Comparison of ENCODE assay signal across 8 cellular contexts in genomic region chr4:39977489-39978377, GRCh38. TPM values are rescaled to one million over a fixed set of nuclear protein-coding genes. Genes with fewer than 3 reads are reported as not detected.
A peak's percentile ranks its signal among the peaks of the same experiment; 100 is the strongest.
DNase-seq lines count a peak whose midpoint lies in the region; ATAC-seq and TF ChIP-seq lines count a peak whose summit lies in the region.

PDS5A (minus strand) TSS chr4:39977911; CDS start chr4:39976577, 1,334 bp downstream.

- intact Hi-C loops in esophagus squamous epithelium (cut with DNase I), result loop anchor here (5.0 to 10.0 kb wide), 2 partner anchors 280 to 513 kb away; partner anchors contain the start of gene UBE2K

- 0% methylated on average over 6 to 20 of the region's 117 CpGs for WGBS in esophagus squamous epithelium, 2 donors

- H3K9me3 ChIP-seq in Peyer's patch (no peaks in the 10 kb centered on the region), esophagus squamous epithelium (no peaks in the 10 kb centered on the region)

- TF ChIP-seq CTCF in KMS-11 (conservative IDR thresholded peaks at IDR 0.05; ENCODE audit: low read depth, low read length), result peak; percentile 37
- TF ChIP-seq CTCF in Peyer's patch (IDR thresholded peaks at IDR 0.05), result peak; percentile 74 to 99 (median 97)
- TF ChIP-seq CTCF in esophagus squamous epithelium (IDR thresholded peaks at IDR 0.05), result peak; percentile 80 to 100 (median 96)

- H3K27ac ChIP-seq in KMS-11, result peak within 1 kb of the TSS; percentile 77
- H3K27ac ChIP-seq in Peyer's patch, result peak within 1 kb of the TSS; percentile 95 to 99 (median 97)
- peak within 1 kb of the TSS; percentile 96 to 99 (median 98) for H3K27ac ChIP-seq in esophagus squamous epithelium

- H3K27ac Mint-ChIP-seq in activated T-cell treated with anti-CD3 and anti-CD28 coated beads, Interleukin-2, amount 50 U/mL, for 72 hours, result peak within 1 kb of the TSS; percentile 97
- H3K27ac Mint-ChIP-seq in naive B cell, result peak within 1 kb of the TSS; percentile 87 to 97 (median 94)
- H3K27ac Mint-ChIP-seq in stimulated activated memory B cell treated with anti-CD40 and anti-IgM and Interleukin-4, amounts not matched to agents 10 μg/mL and 1 μg/mL and 100 μg/mL, for 72 hours, result peak within 1 kb of the TSS; percentile 91

- H3K4me3 Mint-ChIP-seq in activated T-cell treated with anti-CD3 and anti-CD28 coated beads, Interleukin-2, amount 50 U/mL, for 72 hours, result peak within 1 kb of the TSS; percentile 95
- peak within 1 kb of the TSS; percentile 82 to 94 (median 90) for H3K4me3 Mint-ChIP-seq in naive B cell
- peak within 1 kb of the TSS; percentile 91 for H3K4me3 Mint-ChIP-seq in stimulated activated memory B cell treated with anti-CD40 and anti-IgM and Interleukin-4, amounts not matched to agents 10 μg/mL and 1 μg/mL and 100 μg/mL, for 72 hours

- H3K4me1 ChIP-seq in KMS-11 (ENCODE audit: low read depth, poor library complexity, severe bottlenecking) (peaks cover 20% of the 10 kb centered on the region), Peyer's patch (peaks cover 0 to 23% (median 7%) of the 10 kb centered on the region in 4 donors), esophagus squamous epithelium (peaks cover 0 to 47% (median 20%) of the 10 kb centered on the region in 3 donors)

- H3K36me3 ChIP-seq in KMS-11 (ENCODE audit: insufficient read depth) (no peaks in the 10 kb centered on the region), Peyer's patch (peaks cover 0 to 29% (median 0%) of the 10 kb centered on the region in 3 donors), esophagus squamous epithelium (peaks cover 0 to 32% (median 8%) of the 10 kb centered on the region in 3 donors)

- TF ChIP-seq POLR2A in Peyer's patch (IDR thresholded peaks at IDR 0.05) (no peak), esophagus squamous epithelium (IDR thresholded peaks at IDR 0.05) (peak in 2 of 4 donors; percentile 29 to 55)

- H3K9ac ChIP-seq in KMS-11, result peak within 1 kb of the TSS; percentile 86

- peaks cover 8 to 23% of the 10 kb centered on the region in 2 donors for H3K36me3 Mint-ChIP-seq in activated T-cell treated with anti-CD3 and anti-CD28 coated beads, Interleukin-2, amount 50 U/mL, for 72 hours (ENCODE audit: insufficient read depth in 2 of 2)
- no peaks in the 10 kb centered on the region for H3K36me3 Mint-ChIP-seq in naive B cell
- peaks cover 25% of the 10 kb centered on the region for H3K36me3 Mint-ChIP-seq in stimulated activated memory B cell treated with anti-CD40 and anti-IgM and Interleukin-4, amounts not matched to agents 10 μg/mL and 1 μg/mL and 100 μg/mL, for 72 hours

- DNase-seq in DMS79 (lab: John Stamatoyannopoulos, UW) (peak; percentile 12), Peyer's patch (peak; percentile 80 to 94 (median 92)), esophagus squamous epithelium (lab: John Stamatoyannopoulos, UW) (peak; percentile 51), naive B cell (peak; percentile 93)
- DNase-seq in activated T-cell treated with anti-CD3 and anti-CD28 coated beads, Interleukin-2, amount 50 U/mL, for 72 hours, result peak; percentile 93 to 96

- peaks cover 43% of the 10 kb centered on the region for H3K79me2 ChIP-seq in KMS-11 (ENCODE audit: insufficient read depth, low read depth)

- H4K20me1 ChIP-seq in KMS-11 (ENCODE audit: insufficient read depth), result no peaks in the 10 kb centered on the region

- H3K4me3 ChIP-seq in KMS-11 (IDR thresholded peaks at IDR 0.05; ENCODE audit: insufficient read depth, low read depth, low read length) (no peak within 1 kb of the TSS), Peyer's patch (peak within 1 kb of the TSS; percentile 86 to 96 (median 92)), esophagus squamous epithelium (peak within 1 kb of the TSS; percentile 79 to 99 (median 98))

- peak; percentile 76 for ATAC-seq in GM21737 (IDR thresholded peaks at IDR 0.05; ENCODE audit: unreplicated experiment)
- ATAC-seq in activated T-cell treated with anti-CD3 and anti-CD28 coated beads, Interleukin-2, amount 50 U/mL, for 72 hours (replicated peaks in 1 of 2), result peak; percentile 87 to 89
- ATAC-seq in naive B cell (ENCODE audit: low read depth in 2 of 2), result peak; percentile 80
- peak; percentile 93 for ATAC-seq in stimulated activated memory B cell treated with anti-CD40 and anti-IgM and Interleukin-4, amounts not matched to agents 10 μg/mL and 1 μg/mL and 100 μg/mL, for 72 hours

- H3K27me3 ChIP-seq in KMS-11 (ENCODE audit: insufficient read depth, low read depth) (no peaks in the 10 kb centered on the region), Peyer's patch (no peaks in the 10 kb centered on the region), esophagus squamous epithelium (no peaks in the 10 kb centered on the region)

- peak within 1 kb of the TSS; percentile 93 for H2AFZ ChIP-seq in KMS-11 (ENCODE audit: low read depth)

- H3K4me2 ChIP-seq in KMS-11, result peak within 1 kb of the TSS; percentile 93; the same call in 1 of the 2 replicates

- H3K4me1 Mint-ChIP-seq in activated T-cell treated with anti-CD3 and anti-CD28 coated beads, Interleukin-2, amount 50 U/mL, for 72 hours (ENCODE audit: low read depth), result peaks cover 35% of the 10 kb centered on the region
- peaks cover 16 to 28% (median 25%) of the 10 kb centered on the region in 3 donors for H3K4me1 Mint-ChIP-seq in naive B cell
- H3K4me1 Mint-ChIP-seq in stimulated activated memory B cell treated with anti-CD40 and anti-IgM and Interleukin-4, amounts not matched to agents 10 μg/mL and 1 μg/mL and 100 μg/mL, for 72 hours, result peaks cover 33% of the 10 kb centered on the region

- no peaks in the 10 kb centered on the region for H3K9me3 Mint-ChIP-seq in activated T-cell treated with anti-CD3 and anti-CD28 coated beads, Interleukin-2, amount 50 U/mL, for 72 hours
- no peaks in the 10 kb centered on the region for H3K9me3 Mint-ChIP-seq in naive B cell
- no peaks in the 10 kb centered on the region for H3K9me3 Mint-ChIP-seq in stimulated activated memory B cell treated with anti-CD40 and anti-IgM and Interleukin-4, amounts not matched to agents 10 μg/mL and 1 μg/mL and 100 μg/mL, for 72 hours

- H3K27me3 Mint-ChIP-seq in activated T-cell treated with anti-CD3 and anti-CD28 coated beads, Interleukin-2, amount 50 U/mL, for 72 hours (ENCODE audit: low read depth), result no peaks in the 10 kb centered on the region
- no peaks in the 10 kb centered on the region for H3K27me3 Mint-ChIP-seq in naive B cell
- H3K27me3 Mint-ChIP-seq in stimulated activated memory B cell treated with anti-CD40 and anti-IgM and Interleukin-4, amounts not matched to agents 10 μg/mL and 1 μg/mL and 100 μg/mL, for 72 hours, result no peaks in the 10 kb centered on the region

RNA-seq across cellular contexts. Expression of gene PDS5A, which starts in this region (rescaled TPM):
- 100 to 1,000 TPM in 1 of 4 donors, 10 to 100 TPM in 3; 68.3 to 110 (median 76.8) TPM for total RNA-seq in Peyer's patch
- total RNA-seq in activated T-cell treated with anti-CD3 and anti-CD28 coated beads, Interleukin-2, amount 50 U/mL, for 72 hours, result 100 to 1,000 TPM; 111 to 128 TPM
- 10 to 100 TPM; 49.1 to 70.2 (median 59.6) TPM for total RNA-seq in esophagus squamous epithelium
- polyA plus RNA-seq in naive B cell (ENCODE audit: low read depth in 6 of 6), result 10 to 100 TPM; 34.6 to 58.1 (median 41.0) TPM

Comparison
In these comparisons a context has a peak if more than half of its experiments do, and no peak if none do; other contexts are left out.
1. DNase-seq: peak in every context shown above with its lines; median percentile 94 in activated T-cell treated with anti-CD3 and anti-CD28 coated beads, Interleukin-2, amount 50 U/mL, for 72 hours; 93 in naive B cell; 92 in Peyer's patch; 51 in esophagus squamous epithelium; 12 in DMS79.
2. CTCF ChIP-seq: peak in every context shown above with its lines; median percentile 97 in Peyer's patch; 96 in esophagus squamous epithelium; 37 in KMS-11.